In genomic region chr2:40450066-40450841, GRCh38 we compare ENCODE assay signal across 8 cellular contexts. TPM values are rescaled to one million over a fixed set of nuclear protein-coding genes. Genes with fewer than 3 reads are reported as not detected.
A peak's percentile ranks its signal among the peaks of the same experiment; 100 is the strongest.
DNase-seq lines count a peak whose midpoint lies in the region; ATAC-seq and TF ChIP-seq lines count a peak whose summit lies in the region.

No MANE protein-coding gene starts in this region.

- H3K9me3 Mint-ChIP-seq in activated T-cell treated with anti-CD3 and anti-CD28 coated beads, Interleukin-2, amount 50 U/mL, for 72 hours: no peaks in the 10 kb centered on the region
- no peaks in the 10 kb centered on the region for H3K9me3 Mint-ChIP-seq in neural crest cell

- peaks cover 6% of the 10 kb centered on the region in 2 donors for H3K36me3 Mint-ChIP-seq in activated T-cell treated with anti-CD3 and anti-CD28 coated beads, Interleukin-2, amount 50 U/mL, for 72 hours (ENCODE audit: insufficient read depth in 2 of 2)
- H3K36me3 Mint-ChIP-seq in neural crest cell (ENCODE audit: low read depth): no peaks in the 10 kb centered on the region

- intact Hi-C loops in PC-3 (cut with micrococcal nuclease): loop anchor here (5.0 to 10.0 kb wide), 3 partner anchors 203 to 535 kb away; no protein-coding TSS in a partner anchor

- peak overlapping the region; percentile 76 to 82 for H3K4me3 Mint-ChIP-seq in activated T-cell treated with anti-CD3 and anti-CD28 coated beads, Interleukin-2, amount 50 U/mL, for 72 hours
- H3K4me3 Mint-ChIP-seq in neural crest cell: peak overlapping the region; percentile 92

- ATAC-seq in activated T-cell treated with anti-CD3 and anti-CD28 coated beads, Interleukin-2, amount 50 U/mL, for 72 hours (replicated peaks in 1 of 2): peak in 1 of 2 donors; percentile 34
- ATAC-seq in PC-3: peak; percentile 39
- no peak for ATAC-seq in GM21381 (IDR thresholded peaks at IDR 0.05; ENCODE audit: unreplicated experiment)
- no peak for ATAC-seq in HG02840 (IDR thresholded peaks at IDR 0.05; ENCODE audit: low FRiP score, unreplicated experiment)

- POLR2A ChIA-PET in PC-3 (lab: Charles Lee; ENCODE audit: unreplicated experiment): no interaction called here

- H3K4me3 ChIP-seq in PC-3 (ENCODE audit: low read length) (peak overlapping the region; percentile 69; the same call in 1 of the 2 replicates), epithelial cell of proximal tubule (ENCODE audit: low read depth, low read length) (peak overlapping the region; percentile 59)

- peak overlapping the region; percentile 83; the same call in 1 of the 2 replicates for H2AFZ ChIP-seq in PC-3 (ENCODE audit: low read length)

- H3K36me3 ChIP-seq in PC-3 (ENCODE audit: low read depth, low read length): no peaks in the 10 kb centered on the region

- CTCF ChIA-PET in PC-3 (lab: Charles Lee): interaction anchor here (0.5 to 1.5 kb wide), 8 partner anchors 118 to 1414 kb away, joined by 3 to 8 read pairs (median 4); no protein-coding TSS in a partner anchor

- no peak overlapping the region for H3K27ac ChIP-seq in PC-3 (ENCODE audit: low read length)

- no peak overlapping the region for H3K27ac Mint-ChIP-seq in activated T-cell treated with anti-CD3 and anti-CD28 coated beads, Interleukin-2, amount 50 U/mL, for 72 hours
- H3K27ac Mint-ChIP-seq in neural crest cell (ENCODE audit: unreplicated experiment): no peak overlapping the region

- H4K20me1 ChIP-seq in PC-3 (ENCODE audit: low read length): no peaks in the 10 kb centered on the region

- no peaks in the 10 kb centered on the region for H3K9me3 ChIP-seq in PC-3 (ENCODE audit: low read length)

- H3K4me2 ChIP-seq in PC-3 (ENCODE audit: low read length): peak overlapping the region; percentile 85

- TF ChIP-seq CTCF in PC-3 (conservative IDR thresholded peaks at IDR 0.05; ENCODE audit: low read depth, low read length) (0 out of 2 replicates have a peak, but pooled peaks have one; percentile 24), epithelial cell of proximal tubule (conservative IDR thresholded peaks at IDR 0.05; ENCODE audit: low read depth, low read length) (no peak), neural crest cell (conservative IDR thresholded peaks at IDR 0.05) (peak; percentile 20)

- H3K27me3 Mint-ChIP-seq in activated T-cell treated with anti-CD3 and anti-CD28 coated beads, Interleukin-2, amount 50 U/mL, for 72 hours (ENCODE audit: low read depth): peaks cover 45% of the 10 kb centered on the region
- H3K27me3 Mint-ChIP-seq in neural crest cell (ENCODE audit: low read depth): peaks cover 48% of the 10 kb centered on the region

- BruUV-seq in PC-3 (replicated peaks; lab: Mats Ljungman, UMichigan): no TSS peak

- no peaks in the 10 kb centered on the region for H3K4me1 ChIP-seq in PC-3 (ENCODE audit: insufficient read depth, low read length)

- peak in 1 of 2 donors; percentile 1 for DNase-seq in activated T-cell treated with anti-CD3 and anti-CD28 coated beads, Interleukin-2, amount 50 U/mL, for 72 hours
- DNase-seq in activated T-cell treated with anti-CD3 and anti-CD28 coated beads for 4 hours (no peak), PC-3 (peak; percentile 14), epithelial cell of proximal tubule (ENCODE audit: low read depth) (peak; percentile 15), neural crest cell (ENCODE audit: low read depth, low spot score) (no peak), H4 (ENCODE audit: low spot score) (no peak)

- H3K79me2 ChIP-seq in PC-3 (ENCODE audit: low read length): no peaks in the 10 kb centered on the region

- no peaks in the 10 kb centered on the region for H3F3A ChIP-seq in PC-3 (ENCODE audit: low read length, unreplicated experiment)

- no peaks in the 10 kb centered on the region for H3K9me2 ChIP-seq in PC-3 (replicated peaks; ENCODE audit: low read length)

- peaks cover 27% of the 10 kb centered on the region for H3K4me1 Mint-ChIP-seq in activated T-cell treated with anti-CD3 and anti-CD28 coated beads, Interleukin-2, amount 50 U/mL, for 72 hours (ENCODE audit: low read depth)
- H3K4me1 Mint-ChIP-seq in neural crest cell: peaks cover 21% of the 10 kb centered on the region

- no peak overlapping the region for H3K9ac ChIP-seq in PC-3 (ENCODE audit: low read length)

- no peaks in the 10 kb centered on the region for H3K27me3 ChIP-seq in PC-3 (ENCODE audit: low read length)

RNA-seq across cellular contexts. Expression of gene SLC8A1, which starts 1.6 kb away (rescaled TPM):
- 1 to 10 TPM in 1 of 2 donors, under 1 TPM in 1; 0.58 to 1.9 TPM for total RNA-seq in activated T-cell treated with anti-CD3 and anti-CD28 coated beads, Interleukin-2, amount 50 U/mL, for 72 hours
- 1.3 and 1.6 TPM in 2 replicates for total RNA-seq in PC-3 (2014; rRNA removed)
- total RNA-seq in epithelial cell of proximal tubule: 4.8 and 10.6 TPM in 2 replicates
- total RNA-seq in neural crest cell: 4.2 and 4.7 TPM in 2 replicates
- not detected in 2 replicates for total RNA-seq in H4 (2014; rRNA removed; shearing (Covaris generic))

Comparison
In these comparisons a context has a peak if more than half of its experiments do, and no peak if none do; other contexts are left out.
1. DNase-seq: peak in PC-3 (single experiment) and epithelial cell of proximal tubule (single experiment); none in activated T-cell treated with anti-CD3 and anti-CD28 coated beads for 4 hours (single experiment), neural crest cell (single experiment) and H4 (single experiment).